31 cellular contexts compared by ENCODE assay signal in genomic region chr22:44225812-44226211, GRCh38. TPM values are rescaled to one million over a fixed set of nuclear protein-coding genes. Genes with fewer than 3 reads are reported as not detected.
"Had no signal": no experiment of that assay in that cellular context is flagged by ENCODE, and none has a peak within 500 bp of the region (broad histone marks: within the 10 kb centered on the region; RNA-seq: fewer than 3 reads in every experiment).

No MANE protein-coding gene starts in this region.

- H3K4me1 ChIP-seq: adrenal gland, body of pancreas, colonic mucosa, foreskin keratinocyte, gastrocnemius medialis, heart left ventricle had no signal

- H3K9me3 ChIP-seq: adrenal gland, colonic mucosa, gastrocnemius medialis had no signal

- H3K4me3 ChIP-seq: adrenal gland, body of pancreas, colonic mucosa, gastrocnemius medialis, heart left ventricle had no signal

- H3K27ac ChIP-seq: adrenal gland, body of pancreas, colonic mucosa, foreskin keratinocyte, gastrocnemius medialis, heart left ventricle had no signal

- H3K27me3 ChIP-seq: body of pancreas, colonic mucosa had no signal

- H3K36me3 ChIP-seq: adrenal gland, colonic mucosa, gastrocnemius medialis, heart left ventricle had no signal

- H3K4me1 Mint-ChIP-seq: activated CD4-positive, alpha-beta T cell treated with anti-CD3 and anti-CD28 coated beads for 36 hours; activated CD4-positive, alpha-beta T cell treated with anti-CD3 and anti-CD28 coated beads, Interleukin-2, amount 10 ng/mL, durations not matched to agents 24 days and 14 days; activated CD8-positive, alpha-beta memory T cell treated with anti-CD3 and anti-CD28 coated beads, Interleukin-2, amount 10 ng/mL, durations not matched to agents 7 days and 5 days; activated naive CD4-positive, alpha-beta T cell treated with anti-CD3 and anti-CD28 coated beads, Interleukin-2, amount 50 U/mL, for 24 hours; activated naive CD8-positive, alpha-beta T cell treated with anti-CD3 and anti-CD28 coated beads for 36 hours; activated naive CD8-positive, alpha-beta T cell treated with anti-CD3 and anti-CD28 coated beads, Interleukin-2, amount 50 U/mL, for 24 hours had no signal

- H3K36me3 Mint-ChIP-seq: activated CD8-positive, alpha-beta memory T cell treated with anti-CD3 and anti-CD28 coated beads, Interleukin-2, amount 10 ng/mL, durations not matched to agents 7 days and 5 days; activated naive CD4-positive, alpha-beta T cell treated with anti-CD3 and anti-CD28 coated beads, Interleukin-2, amount 50 U/mL, for 24 hours; activated naive CD8-positive, alpha-beta T cell treated with anti-CD3 and anti-CD28 coated beads for 36 hours had no signal

- H3K4me3 Mint-ChIP-seq: activated CD4-positive, alpha-beta memory T cell treated with anti-CD3 and anti-CD28 coated beads for 36 hours; activated CD4-positive, alpha-beta T cell treated with anti-CD3 and anti-CD28 coated beads for 36 hours; activated CD4-positive, alpha-beta T cell treated with anti-CD3 and anti-CD28 coated beads, Interleukin-2, amount 10 ng/mL, durations not matched to agents 24 days and 14 days; activated CD8-positive, alpha-beta memory T cell treated with anti-CD3 and anti-CD28 coated beads, Interleukin-2, amount 10 ng/mL, durations not matched to agents 7 days and 5 days; activated CD8-positive, alpha-beta T cell treated with anti-CD3 and anti-CD28 coated beads, Interleukin-2, amount 10 ng/mL, durations not matched to agents 7 days and 5 days; activated naive CD4-positive, alpha-beta T cell treated with anti-CD3 and anti-CD28 coated beads for 36 hours; activated naive CD4-positive, alpha-beta T cell treated with anti-CD3 and anti-CD28 coated beads, Interleukin-2, amount 50 U/mL, for 24 hours; activated naive CD8-positive, alpha-beta T cell treated with anti-CD3 and anti-CD28 coated beads for 36 hours; activated naive CD8-positive, alpha-beta T cell treated with anti-CD3 and anti-CD28 coated beads, Interleukin-2, amount 50 U/mL, for 24 hours; activated T-helper 1 cell treated with anti-CD3 and anti-CD28 coated beads, Interleukin-12 subunit alpha, Interleukin-12 subunit beta, Interleukin-2, Interleukin-4 antibody, amounts not matched to agents 30 ng/mL and 10 ng/mL and 1 ng/mL, durations not matched to agents 14 hours and 24 hours and 36 hours had no signal

- H3K9me3 Mint-ChIP-seq: activated naive CD4-positive, alpha-beta T cell treated with anti-CD3 and anti-CD28 coated beads, Interleukin-2, amount 50 U/mL, for 24 hours had no signal

- ATAC-seq: activated CD4-positive, alpha-beta T cell treated with anti-CD3 and anti-CD28 coated beads for 36 hours; activated CD8-positive, alpha-beta memory T cell treated with anti-CD3 and anti-CD28 coated beads, Interleukin-2, amount 10 ng/mL, durations not matched to agents 7 days and 5 days; activated CD8-positive, alpha-beta T cell treated with anti-CD3 and anti-CD28 coated beads, Interleukin-2, amount 10 ng/mL, durations not matched to agents 7 days and 5 days; activated naive CD8-positive, alpha-beta T cell treated with anti-CD3 and anti-CD28 coated beads, Interleukin-2, amount 50 U/mL, for 24 hours; body of pancreas; esophagus mucosa; foreskin keratinocyte; gastrocnemius medialis; heart left ventricle had no signal

- DNase-seq: activated CD4-positive, alpha-beta memory T cell treated with anti-CD3 and anti-CD28 coated beads for 36 hours; activated CD4-positive, alpha-beta T cell treated with anti-CD3 and anti-CD28 coated beads for 36 hours; activated CD4-positive, alpha-beta T cell treated with anti-CD3 and anti-CD28 coated beads, Interleukin-2, amount 10 ng/mL, durations not matched to agents 24 days and 14 days; activated CD4-positive, CD25-positive, alpha-beta regulatory T cell; activated CD4-positive, CD25-positive, alpha-beta regulatory T cell treated with anti-CD3 and anti-CD28 coated beads, Interleukin-2, amount 50 U/mL, for 72 hours; activated CD8-positive, alpha-beta memory T cell treated with anti-CD3 and anti-CD28 coated beads, Interleukin-2, amount 50 U/mL, for 4 hours; activated CD8-positive, alpha-beta T cell treated with anti-CD3 and anti-CD28 coated beads, Interleukin-2, amount 10 ng/mL, durations not matched to agents 7 days and 5 days; activated effector memory CD4-positive, alpha-beta T cell treated with anti-CD3 and anti-CD28 coated beads, Interleukin-2, amount 50 U/mL, for 16 hours; activated naive CD4-positive, alpha-beta T cell treated with anti-CD3 and anti-CD28 coated beads for 36 hours; activated naive CD8-positive, alpha-beta T cell treated with anti-CD3 and anti-CD28 coated beads for 36 hours; activated naive CD8-positive, alpha-beta T cell treated with anti-CD3 and anti-CD28 coated beads, Interleukin-2, amount 50 U/mL, for 24 hours; activated T-cell treated with anti-CD3 and anti-CD28 coated beads, Interleukin-2, amount 50 U/mL, for 1 hour; activated T-cell treated with anti-CD3 and anti-CD28 coated beads, Interleukin-2, amount 50 U/mL, for 48 hours; amygdala; body of pancreas; caudate nucleus; cerebellar nuclear complex; colonic mucosa; effector CD8-positive, alpha-beta T cell; foreskin keratinocyte; gastrocnemius medialis; glutamatergic neuron; T-helper 2 cell had no signal

- H3K27ac Mint-ChIP-seq: activated CD4-positive, alpha-beta memory T cell treated with anti-CD3 and anti-CD28 coated beads for 36 hours; activated CD4-positive, alpha-beta T cell treated with anti-CD3 and anti-CD28 coated beads for 36 hours; activated CD4-positive, alpha-beta T cell treated with anti-CD3 and anti-CD28 coated beads, Interleukin-2, amount 10 ng/mL, durations not matched to agents 24 days and 14 days; activated CD8-positive, alpha-beta memory T cell treated with anti-CD3 and anti-CD28 coated beads, Interleukin-2, amount 10 ng/mL, durations not matched to agents 7 days and 5 days; activated CD8-positive, alpha-beta T cell treated with anti-CD3 and anti-CD28 coated beads, Interleukin-2, amount 10 ng/mL, durations not matched to agents 7 days and 5 days; activated naive CD4-positive, alpha-beta T cell treated with anti-CD3 and anti-CD28 coated beads for 36 hours; activated naive CD4-positive, alpha-beta T cell treated with anti-CD3 and anti-CD28 coated beads, Interleukin-2, amount 50 U/mL, for 24 hours; activated naive CD8-positive, alpha-beta T cell treated with anti-CD3 and anti-CD28 coated beads for 36 hours; activated naive CD8-positive, alpha-beta T cell treated with anti-CD3 and anti-CD28 coated beads, Interleukin-2, amount 50 U/mL, for 24 hours; activated T-helper 1 cell treated with anti-CD3 and anti-CD28 coated beads, Interleukin-12 subunit alpha, Interleukin-12 subunit beta, Interleukin-2, Interleukin-4 antibody, amounts not matched to agents 30 ng/mL and 10 ng/mL and 1 ng/mL, durations not matched to agents 14 hours and 24 hours and 36 hours; activated T-helper 2 cell treated with anti-CD3 and anti-CD28 coated beads, Interferon-gamma antibody, Interleukin-2, Interleukin-4, amounts not matched to agents 10 μg/mL and 5 μg/mL and 100 μg/mL, durations not matched to agents 14 hours and 24 hours and 36 hours had no signal

RNA-seq across cellular contexts. Expression of gene PARVG, which starts 45.1 kb away (rescaled TPM):
- total RNA-seq: epithelial cell of proximal tubule, foreskin keratinocyte had no signal
- polyA plus RNA-seq: foreskin keratinocyte had no signal
